In genomic region chr3:185658504-185658912, GRCh38 we compare ENCODE assay signal across 9 cellular contexts.
DNase-seq lines count a peak whose midpoint lies in the region; ATAC-seq and TF ChIP-seq lines count a peak whose summit lies in the region.
"Had no signal": no experiment of that assay in that cellular context is flagged by ENCODE, and none has a peak within 500 bp of the region (broad histone marks: within the 10 kb centered on the region; RNA-seq: fewer than 3 reads in every experiment).

No MANE protein-coding gene starts in this region.

- H3K27me3 ChIP-seq in Caco-2 (replicated peaks; ENCODE audit: control insufficient read depth, insufficient read depth, low read length) (no peaks in the 10 kb centered on the region), RWPE2 (ENCODE audit: insufficient read depth, poor library complexity, severe bottlenecking) (no peaks in the 10 kb centered on the region), rectal smooth muscle tissue (ENCODE audit: control insufficient read depth, insufficient read depth, low read length) (no peaks in the 10 kb centered on the region)

- CTCF ChIA-PET in Caco-2 (lab: Charles Lee) = interaction anchor here (1.4 to 3.5 kb wide), 2 partner anchors 19 to 110 kb away, joined by 3 to 22 read pairs; no protein-coding TSS in a partner anchor

- TF ChIP-seq CTCF in Caco-2 (IDR thresholded peaks at IDR 0.05; ENCODE audit: insufficient read depth in 1 of 2, low read depth in 1 of 2, low read length in 1 of 2, severe bottlenecking in 1 of 2, unreplicated experiment in 1 of 2) = no peak
- TF ChIP-seq CTCF in RWPE2 (IDR thresholded peaks at IDR 0.05; ENCODE audit: poor library complexity, severe bottlenecking) = no peak
- TF ChIP-seq CTCF in fibroblast of pulmonary artery (IDR thresholded peaks at IDR 0.05; ENCODE audit: low read length, missing control alignments) = no peak

- no peak overlapping the region for H3K4me3 Mint-ChIP-seq in Caco-2 (ENCODE audit: unreplicated experiment)

- no peak overlapping the region for H3K9ac ChIP-seq in rectal smooth muscle tissue (ENCODE audit: low read length)

- H3K27me3 Mint-ChIP-seq in Caco-2 (ENCODE audit: insufficient read depth, unreplicated experiment) = no peaks in the 10 kb centered on the region

- peaks cover 67% of the 10 kb centered on the region for H3K36me3 Mint-ChIP-seq in Caco-2 (ENCODE audit: insufficient read depth, unreplicated experiment)

- H3K4me1 Mint-ChIP-seq in Caco-2 (ENCODE audit: low read depth, unreplicated experiment) = peaks cover 7% of the 10 kb centered on the region

- ATAC-seq in RWPE2 (ENCODE audit: low read depth) (peak; percentile 79), HG02763 (IDR thresholded peaks at IDR 0.05; ENCODE audit: unreplicated experiment) (no peak), GM19035 (IDR thresholded peaks at IDR 0.05; ENCODE audit: unreplicated experiment) (no peak)

- H3K4me3 ChIP-seq in Caco-2 (ENCODE audit: low read depth, low read length) = no peak overlapping the region
- no peak overlapping the region for H3K4me3 ChIP-seq in RWPE2 (ENCODE audit: severe bottlenecking)
- no peak overlapping the region for H3K4me3 ChIP-seq in fibroblast of pulmonary artery (replicated peaks; ENCODE audit: low read depth, low read length)
- H3K4me3 ChIP-seq in rectal smooth muscle tissue (ENCODE audit: low read length) = no peak overlapping the region

- H3K9me3 ChIP-seq in Caco-2 (no peaks in the 10 kb centered on the region), RWPE2 (ENCODE audit: severe bottlenecking) (no peaks in the 10 kb centered on the region)

- BruUV-seq in Caco-2 (replicated peaks; lab: Mats Ljungman, UMichigan) = no TSS peak

- no peaks in the 10 kb centered on the region for H3K9me3 Mint-ChIP-seq in Caco-2 (ENCODE audit: unreplicated experiment)

- H3K36me3 ChIP-seq in Caco-2 (ENCODE audit: control insufficient read depth, insufficient read depth, low read length) (peaks cover 8% of the 10 kb centered on the region), RWPE2 (ENCODE audit: low read depth) (peaks cover 72% of the 10 kb centered on the region), rectal smooth muscle tissue (ENCODE audit: control insufficient read depth, insufficient read depth, low read length) (no peaks in the 10 kb centered on the region)

- intact Hi-C loops in Caco-2 (cut with micrococcal nuclease; ENCODE audit: unreplicated experiment) = no loop called here

- no peaks in the 10 kb centered on the region for H3K4me1 ChIP-seq in Caco-2
- peaks cover 55% of the 10 kb centered on the region for H3K4me1 ChIP-seq in RWPE2 (ENCODE audit: insufficient read depth, poor library complexity, severe bottlenecking)
- H3K4me1 ChIP-seq in rectal smooth muscle tissue (ENCODE audit: control insufficient read depth, insufficient read depth, low read length) = no peaks in the 10 kb centered on the region

- POLR2A ChIA-PET in Caco-2 (lab: Charles Lee) = interaction anchor here (0.5 kb wide), 1 partner anchor 73 kb away, joined by 5 read pairs; no protein-coding TSS in a partner anchor

- DNase-seq in Caco-2 (no peak), RWPE2 (ENCODE audit: low spot score) (peak; percentile 94), fibroblast of pulmonary artery (ENCODE audit: low read depth) (peak; percentile 98), OCI-M1 (lab: John Stamatoyannopoulos, UW) (no peak), NCI-H748 (lab: John Stamatoyannopoulos, UW; ENCODE audit: unreplicated experiment) (no peak)

- H3K27ac ChIP-seq in RWPE2 (ENCODE audit: poor library complexity, severe bottlenecking) (peak overlapping the region; percentile 96), rectal smooth muscle tissue (ENCODE audit: low read depth, low read length) (peak overlapping the region; percentile 3)
- H3K27ac ChIP-seq: VCaP had no signal

- peak overlapping the region; percentile 53 for H3K27ac Mint-ChIP-seq in Caco-2 (ENCODE audit: unreplicated experiment)

Comparison
In these comparisons a context has a peak if more than half of its experiments do, and no peak if none do; other contexts are left out.
1. DNase-seq: peak in RWPE2 (single experiment) and fibroblast of pulmonary artery (single experiment); none in Caco-2 (0 of 2), OCI-M1 (single experiment) and NCI-H748 (single experiment).